ENCODE assay signal across 8 cellular contexts in genomic region chr6:20403080-20403765, GRCh38. TPM values are rescaled to one million over a fixed set of nuclear protein-coding genes. Genes with fewer than 3 reads are reported as not detected.
DNase-seq lines count a peak whose midpoint lies in the region; TF ChIP-seq lines count a peak whose summit lies in the region.

No MANE protein-coding gene starts in this region.

- H3K4me2 ChIP-seq in Loucy (ENCODE audit: low read depth, low read length, poor library complexity, severe bottlenecking): peak overlapping the region; percentile 76

- no peaks in the 10 kb centered on the region for H3K36me3 Mint-ChIP-seq in osteocyte (ENCODE audit: unreplicated experiment)

- H3K27me3 ChIP-seq in H7 (ENCODE audit: control insufficient read depth, insufficient read depth, low read length) (no peaks in the 10 kb centered on the region), Loucy (ENCODE audit: insufficient read depth, low read length, poor library complexity, severe bottlenecking) (peaks cover 13% of the 10 kb centered on the region), thymus (ENCODE audit: control insufficient read depth, insufficient read depth) (no peaks in the 10 kb centered on the region)

- H3K4me1 ChIP-seq in Loucy (ENCODE audit: insufficient read depth, low read length, poor library complexity, severe bottlenecking): peaks cover 32% of the 10 kb centered on the region
- H3K4me1 ChIP-seq in thymus (ENCODE audit: control insufficient read depth, insufficient read depth, low read length): peaks cover 25% of the 10 kb centered on the region

- peaks cover 61% of the 10 kb centered on the region for H3K79me2 ChIP-seq in Loucy (ENCODE audit: insufficient read depth, low read length)

- H3K9me3 Mint-ChIP-seq in osteocyte (ENCODE audit: unreplicated experiment): no peaks in the 10 kb centered on the region

- WGBS in thymus: under 1% methylated on average over 71 of the region's 72 CpGs

- H3K36me3 ChIP-seq in H7 (replicated peaks; ENCODE audit: control insufficient read depth, insufficient read depth, low read length) (no peaks in the 10 kb centered on the region; the same call in 1 of the 2 replicates), Loucy (ENCODE audit: insufficient read depth, low read length) (peaks cover 12% of the 10 kb centered on the region), SK-N-MC (ENCODE audit: insufficient read depth, low read length) (peaks cover 32% of the 10 kb centered on the region), thymus (ENCODE audit: control insufficient read depth, insufficient read depth) (no peaks in the 10 kb centered on the region)

- H3K27ac ChIP-seq in SK-N-MC: peak overlapping the region; percentile 94
- peak overlapping the region; percentile 92 for H3K27ac ChIP-seq in thymus (ENCODE audit: low read depth)

- no peak overlapping the region for H2AFZ ChIP-seq in Loucy (ENCODE audit: low read length)

- no peaks in the 10 kb centered on the region for H3K27me3 Mint-ChIP-seq in osteocyte (ENCODE audit: unreplicated experiment)

- peaks cover 19% of the 10 kb centered on the region for H3K4me1 Mint-ChIP-seq in osteocyte (ENCODE audit: unreplicated experiment)

- DNase-seq in GF-D8 (lab: John Stamatoyannopoulos, UW) (peak; percentile 88), H7 (peak; percentile 92), SK-N-MC (ENCODE audit: low read depth, low spot score) (no peak), glomerular visceral epithelial cell (ENCODE audit: extremely low spot score) (peak; percentile 94), osteocyte (ENCODE audit: extremely low spot score, unreplicated experiment) (peak; percentile 88)
- peak; percentile 88 for DNase-seq in activated naive CD4-positive, alpha-beta T cell treated with anti-CD3 and anti-CD28 coated beads, Interleukin-2, amount 50 U/mL, for 16 hours

- TF ChIP-seq CTCF in Loucy (conservative IDR thresholded peaks at IDR 0.05; ENCODE audit: low read length): no peak
- no peak for TF ChIP-seq CTCF in osteocyte (IDR thresholded peaks at IDR 0.05)

- H3K9me3 ChIP-seq in Loucy (ENCODE audit: insufficient read depth, low read depth, low read length) (no peaks in the 10 kb centered on the region), SK-N-MC (ENCODE audit: low read depth, low read length) (no peaks in the 10 kb centered on the region), thymus (ENCODE audit: control insufficient read depth) (no peaks in the 10 kb centered on the region)

- H3K27ac Mint-ChIP-seq in osteocyte (ENCODE audit: unreplicated experiment): peak overlapping the region; percentile 27

- H3F3A ChIP-seq in Loucy (ENCODE audit: low read depth): peaks cover 18% of the 10 kb centered on the region

- H3K4me3 ChIP-seq in H7 (ENCODE audit: insufficient read depth, low read depth, low read length) (peak overlapping the region; percentile 82), Loucy (ENCODE audit: low read length, poor library complexity, severe bottlenecking) (peak overlapping the region; percentile 91), SK-N-MC (peak overlapping the region; percentile 91), thymus (ENCODE audit: low read length) (peak overlapping the region; percentile 88)

- peak overlapping the region; percentile 92 for H3K4me3 Mint-ChIP-seq in osteocyte (ENCODE audit: unreplicated experiment)

- peaks cover 35% of the 10 kb centered on the region for H4K20me1 ChIP-seq in Loucy (ENCODE audit: insufficient read depth, low read length, poor library complexity, severe bottlenecking)

- H3K9ac ChIP-seq in Loucy (ENCODE audit: low read depth, low read length, poor library complexity, severe bottlenecking) (peak overlapping the region; percentile 99), SK-N-MC (ENCODE audit: insufficient read length) (peak overlapping the region; percentile 95)

- H3K9me2 ChIP-seq in Loucy (replicated peaks; ENCODE audit: low read depth, low read length): no peaks in the 10 kb centered on the region

RNA-seq across cellular contexts. Expression of gene E2F3, which starts 1.5 kb away (rescaled TPM):
- total RNA-seq in H7 (2014; rRNA removed; shearing (Covaris generic)): 12.5 and 16.7 TPM in 2 replicates
- 12.0 and 12.1 TPM in 2 replicates for total RNA-seq in osteocyte
- 8.6 TPM for polyA plus RNA-seq in thymus
